In genomic region chr2:152067823-152068222, GRCh38 we compare ENCODE assay signal across 24 cellular contexts. TPM values are rescaled to one million over a fixed set of nuclear protein-coding genes. Genes with fewer than 3 reads are reported as not detected.
A peak's percentile ranks its signal among the peaks of the same experiment; 100 is the strongest.
DNase-seq lines count a peak whose midpoint lies in the region; ATAC-seq and TF ChIP-seq lines count a peak whose summit lies in the region.
"Had no signal": no experiment of that assay in that cellular context is flagged by ENCODE, and none has a peak within 500 bp of the region (broad histone marks: within the 10 kb centered on the region; RNA-seq: fewer than 3 reads in every experiment).

No MANE protein-coding gene starts in this region.

- DNase-seq in NCI-H1417 (lab: John Stamatoyannopoulos, UW): peak in 2 of 3 experiments; percentile 3 to 64
- no peak for DNase-seq in NCI-H1417 treated with DMSO at 0.1 percent for 48 hours (lab: John Stamatoyannopoulos, UW)
- peak; percentile 9 for DNase-seq in choroid plexus epithelial cell (ENCODE audit: low read depth)
- DNase-seq in foreskin fibroblast: peak; percentile 7 to 49
- DNase-seq in Peyer's patch: no peak
- no peak for DNase-seq in activated CD4-positive, alpha-beta T cell treated with anti-CD3 and anti-CD28 coated beads, Interleukin-2, amount 50 U/mL, for 1 hour
- DNase-seq in iPS-NIHi11 (ENCODE audit: low spot score): no peak
- DNase-seq: ACHN; BE2C; CD8-positive, alpha-beta memory T cell; DMS 273 treated with DMSO at 0.1 percent for 48 hours; DMS79 treated with DMSO at 0.1 percent for 48 hours; NCI-H1048; NCI-H1436; NCI-H187 treated with DMSO at 0.1 percent for 48 hours; NCI-H2171 treated with DMSO at 0.1 percent for 48 hours; NCI-H446; NCI-H526; NCI-H82; PC-9; RPMI8226; SHP77 had no signal

- H3K27me3 ChIP-seq in Peyer's patch: no peaks in the 10 kb centered on the region
- H3K27me3 ChIP-seq: BE2C had no signal

- no peak overlapping the region for H3K27ac ChIP-seq in Peyer's patch
- H3K27ac ChIP-seq: 22Rv1, PC-9 had no signal

- no peak overlapping the region for H3K4me3 ChIP-seq in choroid plexus epithelial cell (ENCODE audit: low read depth, low read length)
- no peak overlapping the region for H3K4me3 ChIP-seq in foreskin fibroblast (ENCODE audit: low read depth in 1 of 2, low read length in 2 of 2)
- H3K4me3 ChIP-seq in Peyer's patch: no peak overlapping the region
- H3K4me3 ChIP-seq: PC-9 had no signal

- no peaks in the 10 kb centered on the region for H3K4me1 ChIP-seq in Peyer's patch
- H3K4me1 ChIP-seq: BE2C had no signal

- no peaks in the 10 kb centered on the region for H3K36me3 ChIP-seq in Peyer's patch
- H3K36me3 ChIP-seq: BE2C had no signal

- no peak for TF ChIP-seq POLR2A in Peyer's patch (IDR thresholded peaks at IDR 0.05)

- no peak for TF ChIP-seq CTCF in choroid plexus epithelial cell (conservative IDR thresholded peaks at IDR 0.05; ENCODE audit: low read depth, low read length)
- no peak for TF ChIP-seq CTCF in foreskin fibroblast (IDR thresholded peaks at IDR 0.05; ENCODE audit: low read depth, low read length)
- no peak for TF ChIP-seq CTCF in Peyer's patch (IDR thresholded peaks at IDR 0.05)

- H3K9me3 ChIP-seq in Peyer's patch: no peaks in the 10 kb centered on the region
- H3K9me3 ChIP-seq: BE2C had no signal

- ATAC-seq in activated CD4-positive, CD25-positive, alpha-beta regulatory T cell treated with anti-CD3 and anti-CD28 coated beads, Interleukin-2, amount 50 U/mL, for 24 hours: no peak

RNA-seq across cellular contexts. Expression of gene CACNB4, which starts 31.0 kb away (rescaled TPM):
- 1 to 10 TPM in 3 of 4 donors, under 1 TPM in 1; 0.88 to 4.6 (median 2.6) TPM for total RNA-seq in Peyer's patch

Comparison
In these comparisons a context has a peak if more than half of its experiments do, and no peak if none do; other contexts are left out.
1. DNase-seq: peak in NCI-H1417 (2 of 3), choroid plexus epithelial cell (single experiment) and foreskin fibroblast (2 of 2); none in NCI-H1417 treated with DMSO at 0.1 percent for 48 hours (single experiment), Peyer's patch (0 of 3), activated CD4-positive, alpha-beta T cell treated with anti-CD3 and anti-CD28 coated beads, Interleukin-2, amount 50 U/mL, for 1 hour (single experiment) and iPS-NIHi11 (single experiment).